ENCODE assay signal across 11 cellular contexts in the genomic region with DNA sequence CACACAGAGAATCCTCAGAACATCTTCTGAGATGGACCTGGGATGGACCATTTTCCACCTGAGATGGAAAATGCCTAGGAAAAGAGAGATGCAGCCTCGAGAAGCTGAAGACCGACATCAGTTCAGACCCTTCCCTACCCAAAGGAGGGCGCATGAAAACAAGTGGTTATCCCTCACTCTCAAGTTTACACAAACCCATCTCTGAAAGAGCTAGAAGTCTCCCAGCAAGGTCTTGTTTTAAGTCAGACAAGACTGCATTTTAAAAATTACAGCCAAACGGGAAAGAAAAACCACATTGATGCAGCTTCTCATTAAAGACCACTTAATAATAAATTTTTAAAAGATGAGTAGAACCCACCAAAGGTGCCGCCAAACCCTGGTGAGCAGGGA. TPM values are rescaled to one million over a fixed set of nuclear protein-coding genes. Genes with fewer than 3 reads are reported as not detected.
DNase-seq lines count a peak whose midpoint lies in the region; ATAC-seq and TF ChIP-seq lines count a peak whose summit lies in the region.
"Had no signal": no experiment of that assay in that cellular context is flagged by ENCODE, and none has a peak within 500 bp of the region (broad histone marks: within the 10 kb centered on the region; RNA-seq: fewer than 3 reads in every experiment).

No MANE protein-coding gene starts in this region.

- intact Hi-C loops in sciatic nerve (cut with DNase I) = no loop called here

- H3K27me3 Mint-ChIP-seq in T-helper 17 cell (peaks cover 38% of the 10 kb centered on the region), glutamatergic neuron (ENCODE audit: unreplicated experiment) (peaks cover 6% of the 10 kb centered on the region)

- peak overlapping the region; percentile 31 for H3K4me3 Mint-ChIP-seq in T-helper 17 cell
- H3K4me3 Mint-ChIP-seq in glutamatergic neuron (ENCODE audit: unreplicated experiment) = peak overlapping the region; percentile 66
- peak overlapping the region; percentile 31 for H3K4me3 Mint-ChIP-seq in stimulated activated effector memory CD8-positive, alpha-beta T cell treated with anti-CD3 and anti-CD28 coated beads, Interleukin-12 subunit alpha, Interleukin-12 subunit beta, amount 100 ng/mL, for 72 hours

- DNase-seq in DMS 273 (lab: John Stamatoyannopoulos, UW; ENCODE audit: unreplicated experiment) = peak; percentile 44
- DNase-seq in DMS 273 treated with DMSO at 0.1 percent for 48 hours (lab: John Stamatoyannopoulos, UW) = no peak
- DNase-seq in T-helper 17 cell = no peak
- no peak for DNase-seq in glutamatergic neuron
- no peak for DNase-seq in stimulated activated effector memory CD8-positive, alpha-beta T cell treated with anti-CD3 and anti-CD28 coated beads, Interleukin-12 subunit alpha, Interleukin-12 subunit beta, amount 100 ng/mL, for 72 hours (ENCODE audit: low spot score in 2 of 2)
- no peak for DNase-seq in NCI-H2227 treated with DMSO at 0.1 percent for 48 hours (lab: John Stamatoyannopoulos, UW)
- DNase-seq in NCI-H748 (lab: John Stamatoyannopoulos, UW; ENCODE audit: unreplicated experiment) = no peak
- DNase-seq in sciatic nerve (ENCODE audit: low spot score) = no peak
- DNase-seq: effector CD4-positive, alpha-beta T cell; NCI-H1694; SJCRH30 had no signal

- no peak for TF ChIP-seq CTCF in glutamatergic neuron (IDR thresholded peaks at IDR 0.05; ENCODE audit: partially characterized antibody, unreplicated experiment)

- peaks cover 3% of the 10 kb centered on the region for H3K4me1 Mint-ChIP-seq in T-helper 17 cell
- H3K4me1 Mint-ChIP-seq in glutamatergic neuron (ENCODE audit: low read depth, unreplicated experiment) = no peaks in the 10 kb centered on the region
- peaks cover 5% of the 10 kb centered on the region for H3K4me1 Mint-ChIP-seq in stimulated activated effector memory CD8-positive, alpha-beta T cell treated with anti-CD3 and anti-CD28 coated beads, Interleukin-12 subunit alpha, Interleukin-12 subunit beta, amount 100 ng/mL, for 72 hours

- H3K36me3 Mint-ChIP-seq in T-helper 17 cell (ENCODE audit: low read depth) = peaks cover 3% of the 10 kb centered on the region
- peaks cover 7% of the 10 kb centered on the region for H3K36me3 Mint-ChIP-seq in glutamatergic neuron (ENCODE audit: unreplicated experiment)
- no peaks in the 10 kb centered on the region for H3K36me3 Mint-ChIP-seq in stimulated activated effector memory CD8-positive, alpha-beta T cell treated with anti-CD3 and anti-CD28 coated beads, Interleukin-12 subunit alpha, Interleukin-12 subunit beta, amount 100 ng/mL, for 72 hours

- no peaks in the 10 kb centered on the region for H3K9me3 ChIP-seq in T-helper 17 cell (ENCODE audit: control insufficient read depth, low read length, poor library complexity, severe bottlenecking)
- H3K9me3 ChIP-seq: SJCRH30 had no signal

- H3K27ac Mint-ChIP-seq in T-helper 17 cell (no peak overlapping the region), glutamatergic neuron (ENCODE audit: unreplicated experiment) (no peak overlapping the region)
- no peak overlapping the region for H3K27ac Mint-ChIP-seq in stimulated activated effector memory CD8-positive, alpha-beta T cell treated with anti-CD3 and anti-CD28 coated beads, Interleukin-12 subunit alpha, Interleukin-12 subunit beta, amount 100 ng/mL, for 72 hours

- peaks cover 7% of the 10 kb centered on the region for H3K9me3 Mint-ChIP-seq in glutamatergic neuron (ENCODE audit: unreplicated experiment)
- H3K9me3 Mint-ChIP-seq in stimulated activated effector memory CD8-positive, alpha-beta T cell treated with anti-CD3 and anti-CD28 coated beads, Interleukin-12 subunit alpha, Interleukin-12 subunit beta, amount 100 ng/mL, for 72 hours = no peaks in the 10 kb centered on the region

- ATAC-seq in T-helper 17 cell (no peak), sciatic nerve (no peak)
- no peak for ATAC-seq in stimulated activated effector memory CD8-positive, alpha-beta T cell treated with anti-CD3 and anti-CD28 coated beads, Interleukin-12 subunit alpha, Interleukin-12 subunit beta, amount 100 ng/mL, for 72 hours

RNA-seq across cellular contexts. Expression of a gene that starts 1.3 kb away (rescaled TPM):
- total RNA-seq in T-helper 17 cell (under 1 TPM; 0.10 to 0.85 TPM), glutamatergic neuron (ENCODE audit: unreplicated experiment) (169 TPM), sciatic nerve (62.8 TPM)

Comparison
In these comparisons a context has a peak if more than half of its experiments do, and no peak if none do; other contexts are left out.
1. RNA of a gene that starts 1.3 kb away (total RNA-seq): 169 TPM in glutamatergic neuron (single experiment) and 62.8 TPM in sciatic nerve (single experiment); 0.10 to 0.85 TPM in T-helper 17 cell; every median in the first group is over 10 times any median in the second.
2. Peak in every context shown above with its lines, with median percentiles within 50 percentile points of each other: H3K4me3 Mint-ChIP-seq.